ENCODE assay signal across 11 cellular contexts in genomic region chr22:37195921-37196320, GRCh38. TPM values are rescaled to one million over a fixed set of nuclear protein-coding genes. Genes with fewer than 3 reads are reported as not detected.
DNase-seq lines count a peak whose midpoint lies in the region; ATAC-seq and TF ChIP-seq lines count a peak whose summit lies in the region.
"Had no signal": no experiment of that assay in that cellular context is flagged by ENCODE, and none has a peak within 500 bp of the region (broad histone marks: within the 10 kb centered on the region; RNA-seq: fewer than 3 reads in every experiment).

No MANE protein-coding gene starts in this region.

- peak; percentile 2 for DNase-seq in activated naive CD4-positive, alpha-beta T cell treated with anti-CD3 and anti-CD28 coated beads, Interleukin-2, amount 50 U/mL, for 16 hours
- DNase-seq in activated naive CD4-positive, alpha-beta T cell treated with Interleukin-2 at 50 U/mL for 16 hours = no peak
- DNase-seq in MCF 10A (ENCODE audit: unreplicated experiment) (no peak), lung (ENCODE audit: low spot score) (no peak), type B pancreatic cell (ENCODE audit: extremely low spot score, unreplicated experiment) (no peak), anterior cingulate cortex (lab: John Stamatoyannopoulos, UW) (no peak)
- no peak for DNase-seq in activated CD8-positive, alpha-beta memory T cell treated with anti-CD3 and anti-CD28 coated beads for 24 hours
- DNase-seq: cerebellar nuclear complex, naive B cell, NCI-H2171 treated with DMSO at 0.1 percent for 48 hours had no signal

- H3K27me3 ChIP-seq in lung (ENCODE audit: control insufficient read depth, insufficient read depth) = no peaks in the 10 kb centered on the region

- H3K27me3 Mint-ChIP-seq in MCF 10A (ENCODE audit: insufficient read depth, unreplicated experiment) = no peaks in the 10 kb centered on the region
- H3K27me3 Mint-ChIP-seq in type B pancreatic cell = no peaks in the 10 kb centered on the region
- H3K27me3 Mint-ChIP-seq: naive B cell had no signal

- H3K9me3 Mint-ChIP-seq in MCF 10A (ENCODE audit: unreplicated experiment) (no peaks in the 10 kb centered on the region), type B pancreatic cell (peaks cover 4% of the 10 kb centered on the region)
- H3K9me3 Mint-ChIP-seq: naive B cell had no signal

- peaks cover 25% of the 10 kb centered on the region for H3K4me1 Mint-ChIP-seq in MCF 10A (ENCODE audit: insufficient read depth, unreplicated experiment)
- peaks cover 13% of the 10 kb centered on the region for H3K4me1 Mint-ChIP-seq in type B pancreatic cell (ENCODE audit: unreplicated experiment)

- CTCF ChIA-PET in MCF 10A (lab: Yijun Ruan, JAX) = interaction anchor here (0.6 to 0.7 kb wide), 2 partner anchors 13 to 29 kb away, joined by 3 to 4 read pairs; no protein-coding TSS in a partner anchor

- no peak overlapping the region for H3K4me3 ChIP-seq in lung

- BruUV-seq in MCF 10A (replicated peaks; lab: Mats Ljungman, UMichigan) = no TSS peak

- no peak overlapping the region for H3K4me3 Mint-ChIP-seq in MCF 10A (ENCODE audit: unreplicated experiment)
- peak overlapping the region; percentile 52 for H3K4me3 Mint-ChIP-seq in type B pancreatic cell

- H3K27ac ChIP-seq in lung (ENCODE audit: low read depth in 1 of 2, low read length in 1 of 2) = peak overlapping the region; percentile 7 to 68

- no peak for ATAC-seq in lung (ENCODE audit: insufficient read depth, low FRiP score)
- no peak for ATAC-seq in GM19023 (IDR thresholded peaks at IDR 0.05; ENCODE audit: unreplicated experiment)

- peaks cover 16 to 17% of the 10 kb centered on the region in 2 donors for H3K4me1 ChIP-seq in lung (ENCODE audit: control insufficient read depth in 2 of 2, insufficient read depth in 2 of 2, low read length in 2 of 2)

- POLR2A ChIA-PET in MCF 10A (lab: Yijun Ruan, JAX) = interaction anchor here (0.7 to 1.7 kb wide), 2 partner anchors 9 to 821 kb away, joined by 3 to 5 read pairs; no protein-coding TSS in a partner anchor

- H3K36me3 ChIP-seq in lung (ENCODE audit: control insufficient read depth in 2 of 2, insufficient read depth in 2 of 2, low read length in 2 of 2) = no peaks in the 10 kb centered on the region

- intact Hi-C loops in MCF 10A (cut with micrococcal nuclease) = loop anchor here (5.0 to 10.0 kb wide), 2 partner anchors 321 to 414 kb away; no protein-coding TSS in a partner anchor

- no peaks in the 10 kb centered on the region for H3K9me3 ChIP-seq in lung (ENCODE audit: control insufficient read depth in 2 of 2, insufficient read depth in 1 of 2, low read length in 1 of 2)

- H3K36me3 Mint-ChIP-seq in MCF 10A (ENCODE audit: insufficient read depth, unreplicated experiment) (no peaks in the 10 kb centered on the region), type B pancreatic cell (peaks cover 4% of the 10 kb centered on the region)
- H3K36me3 Mint-ChIP-seq: naive B cell had no signal

- TF ChIP-seq CTCF in MCF 10A (IDR thresholded peaks at IDR 0.05; ENCODE audit: unreplicated experiment) = no peak
- no peak for TF ChIP-seq CTCF in lung (IDR thresholded peaks at IDR 0.05; ENCODE audit: control extremely low read depth, extremely low read depth)
- no peak for TF ChIP-seq CTCF in type B pancreatic cell (conservative IDR thresholded peaks at IDR 0.05)

- H3K27ac Mint-ChIP-seq in MCF 10A (ENCODE audit: low read depth, unreplicated experiment) (peak overlapping the region; percentile 90), type B pancreatic cell (peak overlapping the region; percentile 95)

- 57 to 72% methylated on average over 4 of the region's 4 CpGs for WGBS in lung, 2 donors

RNA-seq across cellular contexts. Expression of gene C1QTNF6, which starts 7.9 kb away (rescaled TPM):
- total RNA-seq in MCF 10A (2022) = 6.6 and 11.6 TPM in 2 replicates
- total RNA-seq in lung = 10 to 100 TPM in 1 of 2 donors, 1 to 10 TPM in 1; 4.4 to 14.0 TPM
- 1 to 10 TPM; 3.8 to 4.3 TPM for polyA plus RNA-seq in lung
- 23.2 and 26.2 TPM in 2 replicates for total RNA-seq in type B pancreatic cell (ENCODE audit: low replicate concordance)

RNA-seq across cellular contexts. Expression of gene SSTR3, which starts 16.4 kb away (rescaled TPM):
- total RNA-seq in MCF 10A (2022) (not detected in 2 replicates), lung (under 1 TPM; 0.09 to 0.11 TPM), type B pancreatic cell (ENCODE audit: low replicate concordance) (2.4 and 3.4 TPM in 2 replicates)
- polyA plus RNA-seq in lung = under 1 TPM; 0.04 to 0.87 TPM

RNA-seq across cellular contexts. Expression of gene IL2RB, which starts 46.2 kb away (rescaled TPM):
- total RNA-seq in MCF 10A (2022) (not detected in 2 replicates), lung (1 to 10 TPM; 3.8 to 5.9 TPM), type B pancreatic cell (ENCODE audit: low replicate concordance) (0.12 and 0.68 TPM in 2 replicates)
- polyA plus RNA-seq in lung = 1 to 10 TPM; 1.0 to 4.1 TPM

RNA-seq across cellular contexts. Expression of gene RAC2, which starts 48.1 kb away (rescaled TPM):
- total RNA-seq in MCF 10A (2022) = 42.4 and 52.6 TPM in 2 replicates
- total RNA-seq in lung = 10 to 100 TPM; 16.7 to 81.6 TPM
- polyA plus RNA-seq in lung = 100 to 1,000 TPM in 1 of 2 donors, 10 to 100 TPM in 1; 28.9 to 217 TPM
- total RNA-seq in type B pancreatic cell (ENCODE audit: low replicate concordance) = 0.24 and 1.2 TPM in 2 replicates
